8 cellular contexts compared by ENCODE assay signal in the genomic region with DNA sequence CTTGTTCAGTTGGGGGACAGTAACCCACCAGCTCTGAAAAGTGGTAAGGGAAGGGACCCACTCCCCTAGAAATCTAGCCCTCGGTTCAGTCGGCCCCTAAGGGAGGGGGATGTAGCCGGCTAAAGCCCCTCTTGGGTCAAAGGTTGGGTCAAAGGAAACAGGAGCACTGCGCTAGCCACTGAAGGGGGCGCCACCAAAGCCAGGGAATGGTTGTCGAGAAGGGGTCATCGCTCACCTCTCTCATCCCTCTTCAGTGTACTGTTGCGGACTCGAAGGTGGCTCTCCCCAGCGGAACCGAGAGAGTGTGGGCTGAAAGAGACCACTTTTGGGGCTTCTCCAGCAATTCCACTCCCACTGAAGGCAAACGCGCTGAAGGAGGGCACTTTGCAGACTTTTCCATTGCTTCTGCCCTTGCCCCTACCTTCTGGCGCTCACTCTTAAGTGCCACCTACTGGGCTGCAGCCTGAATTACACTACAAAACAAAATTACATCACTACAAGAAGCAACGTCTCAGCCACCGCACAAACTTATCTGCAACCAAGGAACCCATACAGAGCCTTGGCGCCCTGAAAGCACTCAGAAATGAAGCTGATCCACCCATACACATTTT.
DNase-seq lines count a peak whose midpoint lies in the region; ATAC-seq and TF ChIP-seq lines count a peak whose summit lies in the region.

No MANE protein-coding gene starts in this region.

- no peaks in the 10 kb centered on the region for H3K27me3 ChIP-seq in foreskin keratinocyte
- H3K27me3 ChIP-seq in MG63 = no peaks in the 10 kb centered on the region

- peak; percentile 80 for TF ChIP-seq CTCF in C4-2B (conservative IDR thresholded peaks at IDR 0.05)
- TF ChIP-seq CTCF in foreskin keratinocyte (conservative IDR thresholded peaks at IDR 0.05) = peak; percentile 67

- H3K27ac ChIP-seq in C4-2B = no peak overlapping the region
- H3K27ac ChIP-seq in foreskin keratinocyte = no peak overlapping the region

- H3K9me3 ChIP-seq in MG63 = no peaks in the 10 kb centered on the region

- H3K4me3 ChIP-seq in MG63 = no peak overlapping the region

- no peaks in the 10 kb centered on the region for H3K36me3 ChIP-seq in MG63

- H3K4me1 ChIP-seq in foreskin keratinocyte = no peaks in the 10 kb centered on the region

- DNase-seq in NOMO-1 treated with DMSO at 0.1 percent for 48 hours (lab: John Stamatoyannopoulos, UW; ENCODE audit: unreplicated experiment) (peak; percentile 5), foreskin keratinocyte (no peak), MG63 (no peak), NCI-H1048 (lab: John Stamatoyannopoulos, UW) (no peak), NCI-H1694 treated with DMSO at 0.1 percent for 48 hours (lab: John Stamatoyannopoulos, UW) (no peak)

- ATAC-seq in GM18861 (IDR thresholded peaks at IDR 0.05; ENCODE audit: unreplicated experiment) = peak; percentile 71
- peak; percentile 64 for ATAC-seq in foreskin keratinocyte
- ATAC-seq in HG02870 (IDR thresholded peaks at IDR 0.05; ENCODE audit: unreplicated experiment) = no peak
